In the genomic region with DNA sequence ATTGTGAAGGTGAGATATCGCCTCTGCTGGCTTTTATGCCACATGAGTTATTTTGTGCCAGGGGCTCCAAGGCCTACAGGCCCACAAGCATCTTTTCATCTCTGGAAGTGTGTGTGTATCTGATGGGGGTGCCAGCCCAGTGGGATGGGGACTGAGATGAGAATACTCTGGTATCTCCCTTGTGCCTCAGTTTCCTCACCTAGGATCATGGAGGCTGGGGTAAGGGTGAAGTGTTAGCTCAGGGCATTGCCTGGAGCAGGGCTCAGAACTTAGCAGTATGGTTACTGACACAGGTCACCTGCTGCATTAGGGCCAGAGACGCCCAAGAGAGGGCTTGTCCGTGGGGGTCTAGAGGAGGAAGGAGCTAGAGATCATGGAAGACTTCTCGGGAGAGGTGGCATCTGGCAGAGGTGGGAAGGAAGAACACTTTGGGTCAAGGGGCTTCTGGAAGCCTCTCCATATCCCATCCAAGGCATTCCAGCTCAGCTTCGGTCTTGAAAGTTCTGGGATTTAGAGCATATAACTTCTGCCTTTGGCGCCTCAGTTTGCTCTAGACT, we compare ENCODE assay signal across 1 cellular context.
TF ChIP-seq lines count a peak whose summit lies in the region.

No MANE protein-coding gene starts in this region.

TF ChIP-seq in HepG2, 621 proteins besides CTCF, POLR2A, EP300 and RAD21:
- TF ChIP-seq FOXC1 (CRISPR knock-in tag; IDR thresholded peaks at IDR 0.05; ENCODE audit: borderline replicate concordance) (no peak), U2AF1 (optimal IDR thresholded peaks at IDR 0.05; ENCODE audit: low read depth, low read length) (no peak), MTA1 (CRISPR knock-in tag; IDR thresholded peaks at IDR 0.05; ENCODE audit: borderline replicate concordance) (no peak), ZNF598 (CRISPR knock-in tag; IDR thresholded peaks at IDR 0.05; ENCODE audit: borderline replicate concordance) (0 out of 2 replicates have a peak, but pooled peaks have one; percentile 18), SAP130 (CRISPR knock-in tag; IDR thresholded peaks at IDR 0.05; ENCODE audit: low read depth) (no peak), MIXL1 (CRISPR knock-in tag; IDR thresholded peaks at IDR 0.05) (0 out of 2 replicates have a peak, but pooled peaks have one; percentile 4), YEATS4 (CRISPR knock-in tag; IDR thresholded peaks at IDR 0.05; ENCODE audit: borderline replicate concordance) (no peak), ZC3H13 (CRISPR knock-in tag; IDR thresholded peaks at IDR 0.05) (no peak), ZMYM3 (CRISPR knock-in tag; IDR thresholded peaks at IDR 0.05) (peak; percentile 85; the same call in 1 of the 2 replicates), IKZF1 (IDR thresholded peaks at IDR 0.05) (no peak), ZNF577 (CRISPR knock-in tag; IDR thresholded peaks at IDR 0.05; ENCODE audit: borderline replicate concordance, low read depth) (no peak), ZNF878 (CRISPR knock-in tag; IDR thresholded peaks at IDR 0.05) (0 out of 2 replicates have a peak, but pooled peaks have one; percentile 22), CHD4 (IDR thresholded peaks at IDR 0.05; ENCODE audit: borderline replicate concordance, low read length) (peak; percentile 41; the same call in 1 of the 2 replicates), ZNF24 (IDR thresholded peaks at IDR 0.05) (no peak), ZNF354B (CRISPR knock-in tag; IDR thresholded peaks at IDR 0.05) (no peak), TSC22D2 (CRISPR knock-in tag; IDR thresholded peaks at IDR 0.05; ENCODE audit: borderline replicate concordance) (no peak), ZFP36L2 (CRISPR knock-in tag; IDR thresholded peaks at IDR 0.05) (no peak), ADNP (CRISPR knock-in tag; IDR thresholded peaks at IDR 0.05) (no peak), HNRNPK (IDR thresholded peaks at IDR 0.05; ENCODE audit: low read depth, low read length, poor library complexity, severe bottlenecking) (no peak), MTF2 (CRISPR knock-in tag; IDR thresholded peaks at IDR 0.05; ENCODE audit: borderline replicate concordance) (no peak), ZNF138 (CRISPR knock-in tag; IDR thresholded peaks at IDR 0.05; ENCODE audit: low read depth) (0 out of 2 replicates have a peak, but pooled peaks have one; percentile 11), GABPA (IDR thresholded peaks at IDR 0.05; ENCODE audit: low read depth, low read length) (no peak), GABPA (CRISPR knock-in tag; IDR thresholded peaks at IDR 0.05; ENCODE audit: low read depth) (no peak), NR3C1 (CRISPR knock-in tag; IDR thresholded peaks at IDR 0.05) (no peak), ZFX (CRISPR knock-in tag; IDR thresholded peaks at IDR 0.05; ENCODE audit: low read depth) (no peak), HOXA3 (CRISPR knock-in tag; IDR thresholded peaks at IDR 0.05) (no peak), ZNF773 (CRISPR knock-in tag; IDR thresholded peaks at IDR 0.05; ENCODE audit: borderline replicate concordance) (no peak)
- TF ChIP-seq, protein P1, sequence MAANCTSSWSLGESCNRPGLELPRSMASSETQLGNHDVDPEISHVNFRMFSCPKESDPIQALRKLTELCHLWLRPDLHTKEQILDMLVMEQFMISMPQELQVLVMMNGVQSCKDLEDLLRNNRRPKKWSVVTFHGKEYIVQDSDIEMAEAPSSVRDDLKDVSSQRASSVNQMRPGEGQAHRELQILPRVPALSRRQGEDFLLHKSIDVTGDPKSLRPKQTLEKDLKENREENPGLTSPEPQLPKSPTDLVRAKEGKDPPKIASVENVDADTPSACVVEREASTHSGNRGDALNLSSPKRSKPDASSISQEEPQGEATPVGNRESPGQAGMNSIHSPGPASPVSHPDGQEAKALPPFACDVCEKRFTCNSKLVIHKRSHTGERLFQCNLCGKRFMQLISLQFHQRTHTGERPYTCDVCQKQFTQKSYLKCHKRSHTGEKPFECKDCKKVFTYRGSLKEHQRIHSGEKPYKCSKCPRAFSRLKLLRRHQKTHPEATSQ (CRISPR knock-in tag; IDR thresholded peaks at IDR 0.05; ENCODE audit: borderline replicate concordance) = no peak
- TF ChIP-seq, protein P2, sequence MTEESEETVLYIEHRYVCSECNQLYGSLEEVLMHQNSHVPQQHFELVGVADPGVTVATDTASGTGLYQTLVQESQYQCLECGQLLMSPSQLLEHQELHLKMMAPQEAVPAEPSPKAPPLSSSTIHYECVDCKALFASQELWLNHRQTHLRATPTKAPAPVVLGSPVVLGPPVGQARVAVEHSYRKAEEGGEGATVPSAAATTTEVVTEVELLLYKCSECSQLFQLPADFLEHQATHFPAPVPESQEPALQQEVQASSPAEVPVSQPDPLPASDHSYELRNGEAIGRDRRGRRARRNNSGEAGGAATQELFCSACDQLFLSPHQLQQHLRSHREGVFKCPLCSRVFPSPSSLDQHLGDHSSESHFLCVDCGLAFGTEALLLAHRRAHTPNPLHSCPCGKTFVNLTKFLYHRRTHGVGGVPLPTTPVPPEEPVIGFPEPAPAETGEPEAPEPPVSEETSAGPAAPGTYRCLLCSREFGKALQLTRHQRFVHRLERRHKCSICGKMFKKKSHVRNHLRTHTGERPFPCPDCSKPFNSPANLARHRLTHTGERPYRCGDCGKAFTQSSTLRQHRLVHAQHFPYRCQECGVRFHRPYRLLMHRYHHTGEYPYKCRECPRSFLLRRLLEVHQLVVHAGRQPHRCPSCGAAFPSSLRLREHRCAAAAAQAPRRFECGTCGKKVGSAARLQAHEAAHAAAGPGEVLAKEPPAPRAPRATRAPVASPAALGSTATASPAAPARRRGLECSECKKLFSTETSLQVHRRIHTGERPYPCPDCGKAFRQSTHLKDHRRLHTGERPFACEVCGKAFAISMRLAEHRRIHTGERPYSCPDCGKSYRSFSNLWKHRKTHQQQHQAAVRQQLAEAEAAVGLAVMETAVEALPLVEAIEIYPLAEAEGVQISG (CRISPR knock-in tag; IDR thresholded peaks at IDR 0.05) = no peak
